In the genomic region with DNA sequence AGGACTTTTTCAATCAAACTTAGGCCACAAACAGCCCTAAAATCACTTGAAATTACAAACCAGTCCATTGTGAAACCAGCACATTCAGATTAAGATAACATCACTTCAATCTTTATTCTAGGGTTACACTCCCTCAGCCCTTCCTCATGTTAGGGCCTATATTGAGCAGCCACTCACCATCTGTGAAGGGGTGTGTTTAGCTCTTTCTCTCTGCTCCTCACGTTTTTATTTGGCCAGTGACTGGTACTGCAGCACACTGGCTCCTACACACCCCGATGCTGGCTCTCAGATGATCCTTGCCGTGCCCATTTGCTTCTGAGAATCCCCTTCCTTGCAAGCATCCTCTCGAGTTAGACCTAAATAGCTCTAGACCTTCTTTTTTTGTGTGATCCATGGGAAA, we compare ENCODE assay signal across 21 cellular contexts.
DNase-seq lines count a peak whose midpoint lies in the region; ATAC-seq lines count a peak whose summit lies in the region.
"Had no signal": no experiment of that assay in that cellular context is flagged by ENCODE, and none has a peak within 500 bp of the region (broad histone marks: within the 10 kb centered on the region; RNA-seq: fewer than 3 reads in every experiment).

No MANE protein-coding gene starts in this region.

- ATAC-seq in HG02870 (IDR thresholded peaks at IDR 0.05; ENCODE audit: unreplicated experiment) (no peak), HG03565 (IDR thresholded peaks at IDR 0.05; ENCODE audit: unreplicated experiment) (no peak)
- ATAC-seq: CD8-positive, alpha-beta T cell had no signal

- H3K9me3 ChIP-seq in SJSA1 (replicated peaks) (no peaks in the 10 kb centered on the region), skeletal muscle satellite cell (replicated peaks; ENCODE audit: low read length) (no peaks in the 10 kb centered on the region)
- H3K9me3 ChIP-seq: BLaER1 treated with 17β-estradiol and CSF1 and Interleukin-3, amounts not matched to agents 10 nM and 100 nM; SK-N-SH had no signal

- H3K36me3 ChIP-seq in SJSA1 = no peaks in the 10 kb centered on the region
- no peaks in the 10 kb centered on the region for H3K36me3 ChIP-seq in skeletal muscle satellite cell (ENCODE audit: insufficient read depth, low read length)
- H3K36me3 ChIP-seq: BLaER1 treated with 17β-estradiol and CSF1 and Interleukin-3, amounts not matched to agents 10 nM and 100 nM had no signal

- peak overlapping the region; percentile 99 for H3K27ac ChIP-seq in SJSA1
- H3K27ac ChIP-seq: BLaER1 treated with 17β-estradiol and CSF1 and Interleukin-3, amounts not matched to agents 10 nM and 100 nM had no signal

- H3K27me3 ChIP-seq in SJSA1 (replicated peaks) (no peaks in the 10 kb centered on the region), skeletal muscle satellite cell (ENCODE audit: control insufficient read depth, insufficient read depth, low read length) (no peaks in the 10 kb centered on the region)
- H3K27me3 ChIP-seq: BLaER1 treated with 17β-estradiol and CSF1 and Interleukin-3, amounts not matched to agents 10 nM and 100 nM had no signal

- H3K4me2 ChIP-seq in skeletal muscle satellite cell (ENCODE audit: low read length) = no peak overlapping the region
- H3K4me2 ChIP-seq: BLaER1 treated with 17β-estradiol and CSF1 and Interleukin-3, amounts not matched to agents 10 nM and 100 nM; SK-N-SH had no signal

- H3K4me1 ChIP-seq in SJSA1 (replicated peaks) (peaks cover 37% of the 10 kb centered on the region), skeletal muscle satellite cell (ENCODE audit: control insufficient read depth, insufficient read depth, low read length) (peaks cover 21% of the 10 kb centered on the region)

- DNase-seq in NCI-H82 (lab: John Stamatoyannopoulos, UW) = peak; percentile 14
- DNase-seq in NCI-H82 treated with DMSO at 0.1 percent for 48 hours (lab: John Stamatoyannopoulos, UW; ENCODE audit: unreplicated experiment) = no peak
- peak in 1 of 2 experiments; percentile 28 for DNase-seq in SJSA1 (ENCODE audit: low read depth in 1 of 2, low spot score in 2 of 2)
- DNase-seq in fibroblast of peridontal ligament (ENCODE audit: extremely low read depth) = peak; percentile 31
- no peak for DNase-seq in NCI-H1105 treated with DMSO at 0.1 percent for 48 hours (lab: John Stamatoyannopoulos, UW)
- DNase-seq: 8988T; CD8-positive, alpha-beta T cell; GF-D8; NCI-H1417; NCI-H187; NCI-H2107; NCI-H226; NCI-H510A treated with DMSO at 0.1 percent for 48 hours; NCI-H748 treated with DMSO at 0.1 percent for 48 hours; OCI-M1; SHP77; SK-N-SH had no signal

- H3K4me3 ChIP-seq in SJSA1 = no peak overlapping the region
- H3K4me3 ChIP-seq in skeletal muscle satellite cell (ENCODE audit: low read length) = no peak overlapping the region
- H3K4me3 ChIP-seq: BLaER1 treated with 17β-estradiol and CSF1 and Interleukin-3, amounts not matched to agents 10 nM and 100 nM had no signal

- peak overlapping the region; percentile 51 for H3K9ac ChIP-seq in skeletal muscle satellite cell (ENCODE audit: low read depth, low read length)
- H3K9ac ChIP-seq: BLaER1 treated with 17β-estradiol and CSF1 and Interleukin-3, amounts not matched to agents 10 nM and 100 nM; SK-N-SH had no signal

Comparison
In these comparisons a context has a peak if more than half of its experiments do, and no peak if none do; other contexts are left out.
1. DNase-seq: peak in NCI-H82 (single experiment) and fibroblast of peridontal ligament (single experiment); none in NCI-H82 treated with DMSO at 0.1 percent for 48 hours (single experiment) and NCI-H1105 treated with DMSO at 0.1 percent for 48 hours (single experiment).